In the genomic region with DNA sequence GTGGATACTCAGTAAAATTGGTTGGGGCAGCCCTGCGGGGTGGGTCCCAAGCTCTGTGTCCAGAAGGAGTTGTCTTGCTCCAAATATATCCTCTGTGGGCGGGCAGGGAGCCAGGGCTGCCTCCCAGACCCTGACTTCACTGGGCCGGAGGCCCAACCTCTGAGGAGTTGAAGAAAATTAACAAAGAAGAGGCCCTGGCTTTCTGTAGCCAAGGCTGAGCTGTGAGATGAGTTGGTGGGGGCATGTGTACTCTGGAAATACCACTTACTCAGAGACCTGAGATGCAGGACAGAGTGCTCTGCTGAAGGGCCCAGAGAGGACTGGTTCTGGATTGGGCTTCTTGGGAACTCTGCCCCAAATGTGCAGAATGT, we compare ENCODE assay signal across 8 cellular contexts.
DNase-seq lines count a peak whose midpoint lies in the region; ATAC-seq and TF ChIP-seq lines count a peak whose summit lies in the region.

No MANE protein-coding gene starts in this region.

- no peak for TF ChIP-seq CTCF in Loucy (conservative IDR thresholded peaks at IDR 0.05; ENCODE audit: low read length)

- H3K36me3 Mint-ChIP-seq in dendritic cell treated with granulocyte-macrophage colony-stimulating factor and Interleukin-4, amounts not matched to agents 40 ng/mL and 50 ng/mL, for 4 days (ENCODE audit: low read depth), result no peaks in the 10 kb centered on the region

- H2AFZ ChIP-seq in ACC112 (ENCODE audit: low read length, unreplicated experiment) (peak overlapping the region; percentile 9), Loucy (ENCODE audit: low read length) (no peak overlapping the region)

- H3K4me3 Mint-ChIP-seq in dendritic cell treated with granulocyte-macrophage colony-stimulating factor and Interleukin-4, amounts not matched to agents 40 ng/mL and 50 ng/mL, for 4 days, result no peak overlapping the region

- H3K27ac Mint-ChIP-seq in dendritic cell treated with granulocyte-macrophage colony-stimulating factor and Interleukin-4, amounts not matched to agents 40 ng/mL and 50 ng/mL, for 4 days, result peak overlapping the region; percentile 17

- 0 out of 2 replicates have a peak, but pooled peaks cover 4% of the 10 kb centered on the region for H3K36me3 ChIP-seq in ACC112 (ENCODE audit: insufficient read depth, low read length)
- no peaks in the 10 kb centered on the region for H3K36me3 ChIP-seq in Loucy (ENCODE audit: insufficient read depth, low read length)

- no peaks in the 10 kb centered on the region for H3K9me2 ChIP-seq in Loucy (replicated peaks; ENCODE audit: low read depth, low read length)

- H3K9me3 Mint-ChIP-seq in dendritic cell treated with granulocyte-macrophage colony-stimulating factor and Interleukin-4, amounts not matched to agents 40 ng/mL and 50 ng/mL, for 4 days, result no peaks in the 10 kb centered on the region

- H3K4me2 ChIP-seq in Loucy (ENCODE audit: low read depth, low read length, poor library complexity, severe bottlenecking), result peak overlapping the region; percentile 91

- H3F3A ChIP-seq in Loucy (ENCODE audit: low read depth), result 0 out of 2 replicates have a peak, but pooled peaks cover 6% of the 10 kb centered on the region

- H3K4me1 Mint-ChIP-seq in dendritic cell treated with granulocyte-macrophage colony-stimulating factor and Interleukin-4, amounts not matched to agents 40 ng/mL and 50 ng/mL, for 4 days (ENCODE audit: low read depth), result peaks cover 37% of the 10 kb centered on the region

- no peaks in the 10 kb centered on the region for H3K27me3 ChIP-seq in ACC112 (ENCODE audit: insufficient read depth, low read length)
- H3K27me3 ChIP-seq in Loucy (ENCODE audit: insufficient read depth, low read length, poor library complexity, severe bottlenecking), result no peaks in the 10 kb centered on the region

- peak overlapping the region; percentile 95 for H3K27ac ChIP-seq in ACC112 (ENCODE audit: low read depth, low read length)

- intact Hi-C loops in dendritic cell treated with granulocyte-macrophage colony-stimulating factor and Interleukin-4, amounts not matched to agents 40 ng/mL and 50 ng/mL, for 4 days (cut with micrococcal nuclease), result no loop called here

- peaks cover 22% of the 10 kb centered on the region for H3K79me2 ChIP-seq in ACC112 (ENCODE audit: control insufficient read depth, insufficient read depth, low read length, unreplicated experiment)
- H3K79me2 ChIP-seq in Loucy (ENCODE audit: insufficient read depth, low read length), result no peaks in the 10 kb centered on the region

- H3K9ac ChIP-seq in Loucy (ENCODE audit: low read depth, low read length, poor library complexity, severe bottlenecking), result peak overlapping the region; percentile 20

- H3K27me3 Mint-ChIP-seq in dendritic cell treated with granulocyte-macrophage colony-stimulating factor and Interleukin-4, amounts not matched to agents 40 ng/mL and 50 ng/mL, for 4 days, result peaks cover 3% of the 10 kb centered on the region

- H3K4me3 ChIP-seq in ACC112 (ENCODE audit: low read depth, low read length), result peak overlapping the region; percentile 44
- peak overlapping the region; percentile 8 for H3K4me3 ChIP-seq in Loucy (ENCODE audit: low read length, poor library complexity, severe bottlenecking)

- no peaks in the 10 kb centered on the region for H4K20me1 ChIP-seq in Loucy (ENCODE audit: insufficient read depth, low read length, poor library complexity, severe bottlenecking)

- ATAC-seq in GM18517 (IDR thresholded peaks at IDR 0.05; ENCODE audit: unreplicated experiment) (no peak), HG03025 (IDR thresholded peaks at IDR 0.05; ENCODE audit: low FRiP score, unreplicated experiment) (no peak), GM19397 (IDR thresholded peaks at IDR 0.05; ENCODE audit: unreplicated experiment) (no peak)

- H3K4me1 ChIP-seq in ACC112 (ENCODE audit: control insufficient read depth, insufficient read depth, low read length, unreplicated experiment), result peaks cover 55% of the 10 kb centered on the region
- H3K4me1 ChIP-seq in Loucy (ENCODE audit: insufficient read depth, low read length, poor library complexity, severe bottlenecking), result peaks cover 46% of the 10 kb centered on the region

- no peaks in the 10 kb centered on the region for H3K9me3 ChIP-seq in Loucy (ENCODE audit: insufficient read depth, low read depth, low read length)

- DNase-seq in midbrain (lab: John Stamatoyannopoulos, UW) (peak; percentile 58), COR-L47 (lab: John Stamatoyannopoulos, UW) (no peak)
